31 cellular contexts compared by ENCODE assay signal in genomic region chr5:2207109-2207399, GRCh38.
"Had no signal": no experiment of that assay in that cellular context is flagged by ENCODE, and none has a peak within 500 bp of the region (broad histone marks: within the 10 kb centered on the region; RNA-seq: fewer than 3 reads in every experiment).

No MANE protein-coding gene starts in this region.

- H3K4me1 Mint-ChIP-seq: activated CD4-positive, alpha-beta T cell treated with anti-CD3 and anti-CD28 coated beads for 36 hours; activated CD4-positive, alpha-beta T cell treated with anti-CD3 and anti-CD28 coated beads, Interleukin-2, amount 10 ng/mL, durations not matched to agents 24 days and 14 days; activated T-helper 17 cell treated with anti-CD3 and anti-CD28 coated beads, Interleukin-2, amount 50 U/mL, for 72 hours; central memory CD8-positive, alpha-beta T cell; T-helper 17 cell had no signal

- DNase-seq: activated CD4-positive, alpha-beta memory T cell treated with anti-CD3 and anti-CD28 coated beads for 36 hours; activated CD4-positive, alpha-beta T cell treated with anti-CD3 and anti-CD28 coated beads for 36 hours; activated CD4-positive, CD25-positive, alpha-beta regulatory T cell; activated CD4-positive, CD25-positive, alpha-beta regulatory T cell treated with anti-CD3 and anti-CD28 coated beads, Interleukin-2, amount 50 U/mL, for 72 hours; activated CD8-positive, alpha-beta memory T cell treated with anti-CD3 and anti-CD28 coated beads for 24 hours; activated effector memory CD4-positive, alpha-beta T cell treated with Interleukin-2 at 50 U/mL for 16 hours; activated gamma-delta T cell treated with Interleukin-2 at 50 U/mL for 16 hours; activated naive CD4-positive, alpha-beta T cell treated with anti-CD3 and anti-CD28 coated beads, Interleukin-2, amount 50 U/mL, for 16 hours; activated naive CD4-positive, alpha-beta T cell treated with Interleukin-2 at 50 U/mL for 16 hours; activated T-cell treated with anti-CD3 and anti-CD28 coated beads, Interleukin-2, amount 50 U/mL, for 4 hours; amniotic stem cell; anterior cingulate cortex; brain microvascular endothelial cell; dorsolateral prefrontal cortex; effector CD4-positive, alpha-beta T cell; effector memory CD8-positive, alpha-beta T cell; foreskin fibroblast; gastrocnemius medialis; glutamatergic neuron; T-helper 1 cell; T-helper 17 cell; T1000; WERI-Rb-1 had no signal

- H3K27me3 Mint-ChIP-seq: activated CD4-positive, alpha-beta T cell treated with anti-CD3 and anti-CD28 coated beads, Interleukin-2, amount 10 ng/mL, durations not matched to agents 24 days and 14 days had no signal

- H3K27ac ChIP-seq: brain microvascular endothelial cell, coronary artery, dorsolateral prefrontal cortex, epithelial cell of prostate, gastrocnemius medialis, WERI-Rb-1 had no signal

- H3K4me3 ChIP-seq: coronary artery, dorsolateral prefrontal cortex, gastrocnemius medialis had no signal

- H3K27me3 ChIP-seq: brain microvascular endothelial cell had no signal

- H3K36me3 Mint-ChIP-seq: activated CD4-positive, alpha-beta memory T cell treated with anti-CD3 and anti-CD28 coated beads for 36 hours; activated naive CD8-positive, alpha-beta T cell had no signal

- H3K9me3 ChIP-seq: gastrocnemius medialis had no signal

- H3K36me3 ChIP-seq: brain microvascular endothelial cell, gastrocnemius medialis, WERI-Rb-1 had no signal

- H3K4me1 ChIP-seq: gastrocnemius medialis had no signal

- H3K4me3 Mint-ChIP-seq: activated CD4-positive, alpha-beta memory T cell treated with anti-CD3 and anti-CD28 coated beads for 36 hours; activated CD4-positive, alpha-beta T cell treated with anti-CD3 and anti-CD28 coated beads for 36 hours; activated CD4-positive, alpha-beta T cell treated with anti-CD3 and anti-CD28 coated beads, Interleukin-2, amount 10 ng/mL, durations not matched to agents 24 days and 14 days; activated naive CD8-positive, alpha-beta T cell; activated T-cell treated with anti-CD3 and anti-CD28 coated beads, Interleukin-2, amount 50 U/mL, for 4 hours; activated T-helper 17 cell treated with anti-CD3 and anti-CD28 coated beads, Interleukin-2, amount 50 U/mL, for 72 hours; central memory CD8-positive, alpha-beta T cell; dendritic cell treated with granulocyte-macrophage colony-stimulating factor and Interleukin-4, amounts not matched to agents 40 ng/mL and 50 ng/mL, for 4 days; effector memory CD8-positive, alpha-beta T cell; T-helper 17 cell; T-helper 2 cell treated with Interferon-gamma antibody and Interleukin-4, amounts not matched to agents 5 μg/mL and 100 μg/mL, for 36 hours had no signal

- ATAC-seq: activated CD4-positive, alpha-beta T cell treated with anti-CD3 and anti-CD28 coated beads for 36 hours; activated T-cell treated with anti-CD3 and anti-CD28 coated beads, Interleukin-2, amount 50 U/mL, for 4 hours; activated T-helper 17 cell treated with anti-CD3 and anti-CD28 coated beads, Interleukin-2, amount 50 U/mL, for 72 hours; effector memory CD8-positive, alpha-beta T cell; gastrocnemius medialis; T-helper 17 cell had no signal

- H3K9me3 Mint-ChIP-seq: activated CD4-positive, alpha-beta memory T cell treated with anti-CD3 and anti-CD28 coated beads for 36 hours; activated CD4-positive, alpha-beta T cell treated with anti-CD3 and anti-CD28 coated beads, Interleukin-2, amount 10 ng/mL, durations not matched to agents 24 days and 14 days; activated T-cell treated with anti-CD3 and anti-CD28 coated beads, Interleukin-2, amount 50 U/mL, for 4 hours; activated T-helper 17 cell treated with anti-CD3 and anti-CD28 coated beads, Interleukin-2, amount 50 U/mL, for 72 hours; central memory CD8-positive, alpha-beta T cell; dendritic cell treated with granulocyte-macrophage colony-stimulating factor and Interleukin-4, amounts not matched to agents 40 ng/mL and 50 ng/mL, for 4 days; T-helper 2 cell treated with Interferon-gamma antibody and Interleukin-4, amounts not matched to agents 5 μg/mL and 100 μg/mL, for 36 hours had no signal

- H3K27ac Mint-ChIP-seq: activated CD4-positive, alpha-beta memory T cell treated with anti-CD3 and anti-CD28 coated beads for 36 hours; activated CD4-positive, alpha-beta T cell treated with anti-CD3 and anti-CD28 coated beads for 36 hours; activated CD4-positive, alpha-beta T cell treated with anti-CD3 and anti-CD28 coated beads, Interleukin-2, amount 10 ng/mL, durations not matched to agents 24 days and 14 days; activated naive CD8-positive, alpha-beta T cell; activated T-helper 17 cell treated with anti-CD3 and anti-CD28 coated beads, Interleukin-2, amount 50 U/mL, for 72 hours; dendritic cell treated with granulocyte-macrophage colony-stimulating factor and Interleukin-4, amounts not matched to agents 40 ng/mL and 50 ng/mL, for 4 days; effector memory CD8-positive, alpha-beta T cell; T-helper 17 cell; T-helper 2 cell treated with Interferon-gamma antibody and Interleukin-4, amounts not matched to agents 5 μg/mL and 100 μg/mL, for 36 hours had no signal
